In the genomic region with DNA sequence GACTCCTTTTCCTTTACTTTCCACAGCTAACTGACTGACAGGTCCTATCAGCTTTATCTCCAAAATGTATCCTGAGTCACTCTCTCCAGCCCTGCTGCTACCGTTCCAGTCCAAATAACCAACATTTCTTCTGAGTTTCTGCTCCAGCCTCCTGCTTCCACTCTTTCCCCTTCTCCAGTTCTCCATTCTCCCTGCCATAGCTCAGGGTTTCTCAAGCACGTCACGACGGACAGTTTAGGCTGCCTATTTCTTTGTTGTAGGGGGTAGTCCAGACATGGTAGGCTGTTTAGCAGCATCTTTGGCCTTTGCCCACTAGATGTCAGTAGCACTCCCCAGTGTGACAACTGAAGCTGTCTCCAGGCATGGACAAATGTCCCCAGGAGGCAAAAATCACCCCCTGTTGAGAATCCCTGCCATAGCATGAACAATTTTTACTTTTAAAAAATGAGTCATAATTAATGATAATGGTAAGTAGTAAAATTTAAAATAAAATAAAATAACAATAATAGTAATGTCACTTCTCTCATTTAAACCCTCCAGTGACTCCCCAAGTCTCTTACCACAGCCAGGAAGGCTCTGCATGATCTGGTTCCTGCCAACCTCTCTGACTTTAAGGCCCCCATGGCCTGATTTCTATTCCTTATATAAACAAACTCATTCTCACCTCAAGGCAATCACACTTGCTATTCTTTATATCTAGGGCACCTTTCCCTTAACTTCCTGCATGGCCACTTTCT, we compare ENCODE assay signal across 9 cellular contexts.
DNase-seq lines count a peak whose midpoint lies in the region; ATAC-seq and TF ChIP-seq lines count a peak whose summit lies in the region.
"Had no signal": no experiment of that assay in that cellular context is flagged by ENCODE, and none has a peak within 500 bp of the region (broad histone marks: within the 10 kb centered on the region; RNA-seq: fewer than 3 reads in every experiment).

No MANE protein-coding gene starts in this region.

- H3K9me2 ChIP-seq in MM.1S (replicated peaks; ENCODE audit: insufficient read depth, low read length): no peaks in the 10 kb centered on the region

- H3K4me1 ChIP-seq in MM.1S (ENCODE audit: low read length): no peaks in the 10 kb centered on the region
- peaks cover 0 to 8% (median 0%) of the 10 kb centered on the region in 12 donors for H3K4me1 ChIP-seq in heart left ventricle

- H3K4me3 ChIP-seq in MM.1S (ENCODE audit: low read length) (peak overlapping the region; percentile 30; the same call in 1 of the 2 replicates), heart left ventricle (peak overlapping the region in 1 of 12 donors; percentile 11)
- H3K4me3 ChIP-seq: BLaER1 treated with 17β-estradiol and CSF1 and Interleukin-3, amounts not matched to agents 10 nM and 100 nM had no signal

- no peak overlapping the region for H3K27ac Mint-ChIP-seq in HFFc6
- H3K27ac Mint-ChIP-seq in activated naive CD4-positive, alpha-beta T cell treated with anti-CD3 and anti-CD28 coated beads, Interleukin-2, amount 50 U/mL, for 72 hours: no peak overlapping the region

- H3K36me3 Mint-ChIP-seq in HFFc6 (ENCODE audit: low read depth): no peaks in the 10 kb centered on the region
- peaks cover 0 to 6% of the 10 kb centered on the region in 2 donors for H3K36me3 Mint-ChIP-seq in activated naive CD4-positive, alpha-beta T cell treated with anti-CD3 and anti-CD28 coated beads, Interleukin-2, amount 50 U/mL, for 72 hours

- peak; percentile 45 to 83 (median 54) for DNase-seq in NCI-H1417 (lab: John Stamatoyannopoulos, UW)
- no peak for DNase-seq in NCI-H1417 treated with DMSO at 0.1 percent for 48 hours (lab: John Stamatoyannopoulos, UW)
- DNase-seq in HFFc6: peak; percentile 63
- peak; percentile 79 for DNase-seq in MM.1S
- peak in 1 of 2 donors; percentile 56 for DNase-seq in activated naive CD4-positive, alpha-beta T cell treated with anti-CD3 and anti-CD28 coated beads, Interleukin-2, amount 50 U/mL, for 72 hours (ENCODE audit: low spot score in 2 of 2)
- peak in 4 of 5 donors; percentile 55 to 62 (median 60) for DNase-seq in heart left ventricle
- peak; percentile 53 for DNase-seq in renal cortical epithelial cell (ENCODE audit: low read depth)

- H3K27me3 ChIP-seq in MM.1S (replicated peaks; ENCODE audit: insufficient read depth, low read length) (no peaks in the 10 kb centered on the region), heart left ventricle (no peaks in the 10 kb centered on the region)
- H3K27me3 ChIP-seq: BLaER1 treated with 17β-estradiol and CSF1 and Interleukin-3, amounts not matched to agents 10 nM and 100 nM had no signal

- H3K4me1 Mint-ChIP-seq in HFFc6 (ENCODE audit: low read depth): peaks cover 8% of the 10 kb centered on the region

- no peak for TF ChIP-seq POLR2A in heart left ventricle (IDR thresholded peaks at IDR 0.05)

- no peak overlapping the region; the same call in 1 of the 2 replicates for H3K9ac ChIP-seq in MM.1S (ENCODE audit: low read length)

- H3K27ac ChIP-seq in MM.1S (ENCODE audit: low read length) (no peak overlapping the region), heart left ventricle (peak overlapping the region in 5 of 12 donors; percentile 1 to 70 (median 42))

- H3K9me3 ChIP-seq in MM.1S (replicated peaks; ENCODE audit: insufficient read depth, low read length): no peaks in the 10 kb centered on the region
- H3K9me3 ChIP-seq in heart left ventricle: peaks cover 0 to 9% (median 0%) of the 10 kb centered on the region in 12 donors

- intact Hi-C loops in heart left ventricle (cut with DNase I): loop anchor here in 2 of 10 donors (10.0 kb wide), 1 partner anchor 832 kb away; no protein-coding TSS in a partner anchor

- H4K20me1 ChIP-seq in MM.1S (ENCODE audit: insufficient read depth, low read length): no peaks in the 10 kb centered on the region
- H4K20me1 ChIP-seq: BLaER1 treated with 17β-estradiol and CSF1 and Interleukin-3, amounts not matched to agents 10 nM and 100 nM had no signal

- peaks cover 8% of the 10 kb centered on the region for H3K9me3 Mint-ChIP-seq in HFFc6
- peaks cover 4 to 5% of the 10 kb centered on the region in 2 donors for H3K9me3 Mint-ChIP-seq in activated naive CD4-positive, alpha-beta T cell treated with anti-CD3 and anti-CD28 coated beads, Interleukin-2, amount 50 U/mL, for 72 hours

- H3K4me3 Mint-ChIP-seq in HFFc6: peak overlapping the region; percentile 72

- no peaks in the 10 kb centered on the region for H3K36me3 ChIP-seq in MM.1S (replicated peaks; ENCODE audit: insufficient read depth, low read length)
- H3K36me3 ChIP-seq in heart left ventricle: no peaks in the 10 kb centered on the region
- H3K36me3 ChIP-seq: BLaER1 treated with 17β-estradiol and CSF1 and Interleukin-3, amounts not matched to agents 10 nM and 100 nM had no signal

- peaks cover 5% of the 10 kb centered on the region for H3K27me3 Mint-ChIP-seq in HFFc6 (ENCODE audit: insufficient read depth)

- no peaks in the 10 kb centered on the region for H3F3A ChIP-seq in MM.1S (ENCODE audit: insufficient read depth, low read length)

- peak overlapping the region; percentile 77 for H2AFZ ChIP-seq in MM.1S (ENCODE audit: low read length)

- 1 to 4% (median 3%) methylated on average over 4 of the region's 4 CpGs for WGBS in heart left ventricle, 4 donors

- no peaks in the 10 kb centered on the region for H3K79me2 ChIP-seq in MM.1S (ENCODE audit: low read length)

- ATAC-seq in SK-N-SH treated with all-trans-retinoic acid at 6 μM for 48 hours: peak; percentile 98
- peak; percentile 76 to 97 for ATAC-seq in activated naive CD4-positive, alpha-beta T cell treated with anti-CD3 and anti-CD28 coated beads, Interleukin-2, amount 50 U/mL, for 72 hours
- peak; percentile 83 to 96 (median 93) for ATAC-seq in heart left ventricle

- H3K4me2 ChIP-seq in MM.1S (ENCODE audit: low read depth, low read length): peak overlapping the region; percentile 40

- TF ChIP-seq CTCF in HFFc6 (IDR thresholded peaks at IDR 0.05): peak; percentile 89
- TF ChIP-seq CTCF in MM.1S (IDR thresholded peaks at IDR 0.05; ENCODE audit: low read length): peak; percentile 84
- TF ChIP-seq CTCF in heart left ventricle (IDR thresholded peaks at IDR 0.05): peak; percentile 67 to 91 (median 78)

TF ChIP-seq in SK-N-SH treated with all-trans-retinoic acid at 6 μM for 48 hours, 23 proteins besides CTCF, POLR2A, EP300 and RAD21:
- TF ChIP-seq ZNF70 (CRISPR knock-in tag; IDR thresholded peaks at IDR 0.05) (0 out of 2 replicates have a peak, but pooled peaks have one; percentile 16), ZFP3 (CRISPR knock-in tag; IDR thresholded peaks at IDR 0.05) (no peak)
